Comparison of ENCODE assay signal across 1 cellular context in genomic region chr1:70153739-70154138, GRCh38.
TF ChIP-seq lines count a peak whose summit lies in the region.

No MANE protein-coding gene starts in this region.

TF ChIP-seq in K562, 482 proteins besides CTCF, POLR2A, EP300 and RAD21 (continued from another document):
- TF ChIP-seq ZNF407 (IDR thresholded peaks at IDR 0.05; ENCODE audit: low read depth), result no peak
